1 cellular context compared by ENCODE assay signal in the genomic region with DNA sequence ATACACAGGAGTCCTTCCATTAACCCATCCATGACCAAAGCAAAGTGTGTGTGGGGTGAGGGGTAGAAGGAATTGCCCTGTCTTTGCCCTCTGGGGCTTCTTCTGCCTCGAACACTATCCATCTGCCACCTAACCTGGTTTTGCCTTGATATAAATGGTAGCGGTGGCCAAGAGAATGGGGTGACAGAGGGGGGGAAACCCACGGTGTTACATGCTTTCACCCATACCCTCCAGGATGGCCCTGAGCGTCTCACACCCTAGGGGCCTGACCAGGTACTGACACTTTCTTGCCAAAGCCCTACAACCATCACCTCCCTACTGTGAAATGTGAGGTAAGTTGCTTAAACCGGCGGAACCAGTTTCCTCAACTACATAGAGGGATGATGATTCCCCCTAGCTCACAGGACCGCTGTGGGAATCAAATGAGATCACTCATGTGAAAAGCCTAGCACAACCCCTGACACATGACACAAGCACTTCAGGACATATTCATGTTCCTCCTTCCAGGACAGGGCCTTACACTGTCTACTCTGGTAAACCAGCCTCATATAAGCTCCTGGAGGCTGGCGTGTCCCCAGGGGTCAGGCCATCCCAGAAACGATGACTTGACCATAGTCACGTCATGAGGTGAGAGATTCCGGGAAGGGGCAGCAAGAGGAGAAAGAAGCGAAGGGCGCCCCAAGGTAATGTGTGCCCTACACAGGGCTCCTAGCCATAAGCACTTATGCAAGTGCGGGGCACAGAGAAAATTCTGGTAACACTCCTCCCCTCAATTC.
TF ChIP-seq lines count a peak whose summit lies in the region.

No MANE protein-coding gene starts in this region.

TF ChIP-seq in SK-N-SH, 30 proteins besides CTCF, POLR2A, EP300 and RAD21 (continued from another document):
- TF ChIP-seq, protein P1, sequence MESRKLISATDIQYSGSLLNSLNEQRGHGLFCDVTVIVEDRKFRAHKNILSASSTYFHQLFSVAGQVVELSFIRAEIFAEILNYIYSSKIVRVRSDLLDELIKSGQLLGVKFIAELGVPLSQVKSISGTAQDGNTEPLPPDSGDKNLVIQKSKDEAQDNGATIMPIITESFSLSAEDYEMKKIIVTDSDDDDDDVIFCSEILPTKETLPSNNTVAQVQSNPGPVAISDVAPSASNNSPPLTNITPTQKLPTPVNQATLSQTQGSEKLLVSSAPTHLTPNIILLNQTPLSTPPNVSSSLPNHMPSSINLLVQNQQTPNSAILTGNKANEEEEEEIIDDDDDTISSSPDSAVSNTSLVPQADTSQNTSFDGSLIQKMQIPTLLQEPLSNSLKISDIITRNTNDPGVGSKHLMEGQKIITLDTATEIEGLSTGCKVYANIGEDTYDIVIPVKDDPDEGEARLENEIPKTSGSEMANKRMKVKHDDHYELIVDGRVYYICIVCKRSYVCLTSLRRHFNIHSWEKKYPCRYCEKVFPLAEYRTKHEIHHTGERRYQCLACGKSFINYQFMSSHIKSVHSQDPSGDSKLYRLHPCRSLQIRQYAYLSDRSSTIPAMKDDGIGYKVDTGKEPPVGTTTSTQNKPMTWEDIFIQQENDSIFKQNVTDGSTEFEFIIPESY (IDR thresholded peaks at IDR 0.05; ENCODE audit: borderline replicate concordance, low read depth): no peak
- no peak for TF ChIP-seq SIN3A (IDR thresholded peaks at IDR 0.05; ENCODE audit: borderline replicate concordance, low read depth, low read length)
- no peak for TF ChIP-seq MXI1 (IDR thresholded peaks at IDR 0.05; ENCODE audit: low read depth, low read length)
- TF ChIP-seq, protein P2, sequence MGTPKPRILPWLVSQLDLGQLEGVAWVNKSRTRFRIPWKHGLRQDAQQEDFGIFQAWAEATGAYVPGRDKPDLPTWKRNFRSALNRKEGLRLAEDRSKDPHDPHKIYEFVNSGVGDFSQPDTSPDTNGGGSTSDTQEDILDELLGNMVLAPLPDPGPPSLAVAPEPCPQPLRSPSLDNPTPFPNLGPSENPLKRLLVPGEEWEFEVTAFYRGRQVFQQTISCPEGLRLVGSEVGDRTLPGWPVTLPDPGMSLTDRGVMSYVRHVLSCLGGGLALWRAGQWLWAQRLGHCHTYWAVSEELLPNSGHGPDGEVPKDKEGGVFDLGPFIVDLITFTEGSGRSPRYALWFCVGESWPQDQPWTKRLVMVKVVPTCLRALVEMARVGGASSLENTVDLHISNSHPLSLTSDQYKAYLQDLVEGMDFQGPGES (IDR thresholded peaks at IDR 0.05; ENCODE audit: low read depth, low read length): no peak
- TF ChIP-seq YY1 (IDR thresholded peaks at IDR 0.05; ENCODE audit: low read depth): no peak
- no peak for TF ChIP-seq ELF1 (IDR thresholded peaks at IDR 0.05)
- TF ChIP-seq, protein P3, sequence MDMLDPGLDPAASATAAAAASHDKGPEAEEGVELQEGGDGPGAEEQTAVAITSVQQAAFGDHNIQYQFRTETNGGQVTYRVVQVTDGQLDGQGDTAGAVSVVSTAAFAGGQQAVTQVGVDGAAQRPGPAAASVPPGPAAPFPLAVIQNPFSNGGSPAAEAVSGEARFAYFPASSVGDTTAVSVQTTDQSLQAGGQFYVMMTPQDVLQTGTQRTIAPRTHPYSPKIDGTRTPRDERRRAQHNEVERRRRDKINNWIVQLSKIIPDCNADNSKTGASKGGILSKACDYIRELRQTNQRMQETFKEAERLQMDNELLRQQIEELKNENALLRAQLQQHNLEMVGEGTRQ (IDR thresholded peaks at IDR 0.05; ENCODE audit: borderline replicate concordance, low read depth, low read length): no peak
- TF ChIP-seq, protein P4, sequence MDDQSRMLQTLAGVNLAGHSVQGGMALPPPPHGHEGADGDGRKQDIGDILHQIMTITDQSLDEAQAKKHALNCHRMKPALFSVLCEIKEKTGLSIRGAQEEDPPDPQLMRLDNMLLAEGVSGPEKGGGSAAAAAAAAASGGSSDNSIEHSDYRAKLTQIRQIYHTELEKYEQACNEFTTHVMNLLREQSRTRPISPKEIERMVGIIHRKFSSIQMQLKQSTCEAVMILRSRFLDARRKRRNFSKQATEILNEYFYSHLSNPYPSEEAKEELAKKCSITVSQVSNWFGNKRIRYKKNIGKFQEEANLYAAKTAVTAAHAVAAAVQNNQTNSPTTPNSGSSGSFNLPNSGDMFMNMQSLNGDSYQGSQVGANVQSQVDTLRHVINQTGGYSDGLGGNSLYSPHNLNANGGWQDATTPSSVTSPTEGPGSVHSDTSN (IDR thresholded peaks at IDR 0.05): no peak
- no peak for TF ChIP-seq POLR2AphosphoS5 (IDR thresholded peaks at IDR 0.05; ENCODE audit: low read depth, low read length)
- no peak for TF ChIP-seq FOXJ3 (CRISPR knock-in tag; IDR thresholded peaks at IDR 0.05)
- no peak for TF ChIP-seq RCOR1 (IDR thresholded peaks at IDR 0.05; ENCODE audit: low read length)
- TF ChIP-seq CHD2 (IDR thresholded peaks at IDR 0.05; ENCODE audit: low read length, partially characterized antibody): no peak
- TF ChIP-seq TCF12 (IDR thresholded peaks at IDR 0.05): no peak
- no peak for TF ChIP-seq RXRA (IDR thresholded peaks at IDR 0.05; ENCODE audit: borderline replicate concordance, low read depth)
